17 cellular contexts compared by ENCODE assay signal in genomic region chr19:43616954-43617353, GRCh38. TPM values are rescaled to one million over a fixed set of nuclear protein-coding genes. Genes with fewer than 3 reads are reported as not detected.
"Had no signal": no experiment of that assay in that cellular context is flagged by ENCODE, and none has a peak within 500 bp of the region (broad histone marks: within the 10 kb centered on the region; RNA-seq: fewer than 3 reads in every experiment).

No MANE protein-coding gene starts in this region.

- H3K27me3 Mint-ChIP-seq: activated B cell treated with CpG ODN at 0.5 μM for 24 hours had no signal

- H3K4me3 ChIP-seq: colonic mucosa, esophagus muscularis mucosa, lung, skin epidermis, transverse colon had no signal

- H3K9me3 Mint-ChIP-seq: activated B cell treated with CpG ODN at 0.5 μM for 24 hours; activated naive CD4-positive, alpha-beta T cell treated with anti-CD3 and anti-CD28 coated beads for 36 hours; mesothelial cell of epicardium had no signal

- H3K4me1 ChIP-seq: colonic mucosa had no signal

- H3K9me3 ChIP-seq: colonic mucosa, esophagus muscularis mucosa, transverse colon had no signal

- H3K27ac ChIP-seq: colonic mucosa, esophagus muscularis mucosa, skin epidermis, transverse colon had no signal

- DNase-seq: activated B cell treated with CpG ODN at 0.5 μM for 24 hours; activated CD4-positive, alpha-beta T cell treated with anti-CD3 and anti-CD28 coated beads for 48 hours; activated CD8-positive, alpha-beta memory T cell treated with anti-CD3 and anti-CD28 coated beads, Interleukin-2, amount 50 U/mL, for 48 hours; activated naive CD4-positive, alpha-beta T cell treated with anti-CD3 and anti-CD28 coated beads for 36 hours; caudate nucleus; colonic mucosa; islet precursor cell; right cardiac atrium; stimulated activated CD4-positive, alpha-beta T cell treated with anti-CD3 and anti-CD28 coated beads, Interleukin-15, amount 100 ng/mL, for 24 hours; stimulated activated CD4-positive, alpha-beta T cell treated with anti-CD3 and anti-CD28 coated beads, Interleukin-4, amount 100 ng/mL, for 1 hour; stimulated activated naive CD4-positive, alpha-beta T cell treated with Interleukin-2 at 50 U/mL for 16 hours; substantia nigra; transverse colon had no signal

- ATAC-seq: right cardiac atrium had no signal

- H3K36me3 ChIP-seq: colonic mucosa, transverse colon had no signal

- H3K4me3 Mint-ChIP-seq: activated B cell treated with CpG ODN at 0.5 μM for 24 hours; activated naive CD4-positive, alpha-beta T cell treated with anti-CD3 and anti-CD28 coated beads for 36 hours; mesothelial cell of epicardium had no signal

- H3K27me3 ChIP-seq: colonic mucosa, esophagus muscularis mucosa, transverse colon had no signal

- H3K27ac Mint-ChIP-seq: activated B cell treated with CpG ODN at 0.5 μM for 24 hours; activated naive CD4-positive, alpha-beta T cell treated with anti-CD3 and anti-CD28 coated beads for 36 hours had no signal

RNA-seq across cellular contexts. Expression of gene CADM4, which starts 22.7 kb away (rescaled TPM):
- total RNA-seq: activated B cell treated with CpG ODN at 0.5 μM for 24 hours had no signal
